In genomic region chr20:37259865-37260264, GRCh38 we compare ENCODE assay signal across 19 cellular contexts. TPM values are rescaled to one million over a fixed set of nuclear protein-coding genes. Genes with fewer than 3 reads are reported as not detected.
"Had no signal": no experiment of that assay in that cellular context is flagged by ENCODE, and none has a peak within 500 bp of the region (broad histone marks: within the 10 kb centered on the region; RNA-seq: fewer than 3 reads in every experiment).

No MANE protein-coding gene starts in this region.

- DNase-seq: activated CD4-positive, alpha-beta T cell treated with anti-CD3 and anti-CD28 coated beads, Interleukin-2, amount 50 U/mL, for 1 hour; activated CD4-positive, CD25-positive, alpha-beta regulatory T cell; activated naive CD4-positive, alpha-beta T cell treated with anti-CD3 and anti-CD28 coated beads, Interleukin-2, amount 50 U/mL, for 16 hours; activated T-cell treated with anti-CD3 and anti-CD28 coated beads for 4 hours; adrenal gland; caudate nucleus; cortex of kidney; effector memory CD4-positive, alpha-beta T cell; kidney; tibial artery had no signal

- H3K79me2 ChIP-seq: parathyroid adenoma had no signal

- H3K9ac ChIP-seq: parathyroid adenoma had no signal

- H2AFZ ChIP-seq: parathyroid adenoma had no signal

- ATAC-seq: gastroesophageal sphincter had no signal

- H3K27me3 ChIP-seq: adrenal gland, vagina had no signal

- H3K4me1 ChIP-seq: adrenal gland, gastroesophageal sphincter, parathyroid adenoma, tibial artery, vagina had no signal

- H3K27ac ChIP-seq: adrenal gland, epithelial cell of prostate, gastroesophageal sphincter, parathyroid adenoma, skin epidermis, tibial artery, vagina had no signal

- H3K36me3 ChIP-seq: adrenal gland, gastroesophageal sphincter, tibial artery, vagina had no signal

- H3K9me3 ChIP-seq: adrenal gland, gastroesophageal sphincter, tibial artery, vagina had no signal

- H3K4me3 ChIP-seq: adrenal gland, gastroesophageal sphincter, skin epidermis, tibial artery, vagina had no signal

RNA-seq across cellular contexts. Expression of gene GHRH, which starts 1.7 kb away (rescaled TPM):
- total RNA-seq: activated CD8-positive, alpha-beta memory T cell treated with anti-CD3 and anti-CD28 coated beads for 36 hours; adrenal gland; gastroesophageal sphincter; kidney; liver; mesenteric fat pad; myocyte; vagina had no signal
- polyA plus RNA-seq: liver had no signal
